1 cellular context compared by ENCODE assay signal in the genomic region with DNA sequence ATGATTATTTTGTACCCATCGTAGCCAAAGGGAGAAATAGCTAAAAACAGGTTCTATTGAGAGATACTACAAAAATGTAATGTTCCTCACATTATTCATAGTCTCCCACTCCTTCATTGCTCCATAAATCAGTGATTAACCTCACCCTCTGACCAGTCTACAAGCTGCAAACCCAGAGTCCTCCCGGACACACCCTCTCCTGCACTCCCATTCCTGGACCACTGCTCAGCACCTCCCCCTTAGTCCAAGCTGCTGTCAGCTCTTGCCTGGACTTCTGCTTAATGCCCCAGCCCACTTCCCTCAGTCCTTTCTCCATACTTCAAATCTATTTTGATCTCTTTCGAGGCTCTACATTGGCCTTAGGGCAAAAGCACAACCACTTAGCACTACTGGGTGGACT.
TF ChIP-seq lines count a peak whose summit lies in the region.

No MANE protein-coding gene starts in this region.

TF ChIP-seq in IMR-90, 13 proteins besides CTCF, POLR2A, EP300 and RAD21:
- TF ChIP-seq FOS (IDR thresholded peaks at IDR 0.05; ENCODE audit: low read depth, low read length) (no peak), NFE2L2 (IDR thresholded peaks at IDR 0.05; ENCODE audit: low read depth, low read length) (no peak), CEBPB (IDR thresholded peaks at IDR 0.05; ENCODE audit: low read depth, low read length) (no peak), MXI1 (IDR thresholded peaks at IDR 0.05; ENCODE audit: borderline replicate concordance, low read depth, low read length) (no peak), MAZ (IDR thresholded peaks at IDR 0.05; ENCODE audit: borderline replicate concordance, low read depth, low read length) (no peak)
- TF ChIP-seq, protein P1, sequence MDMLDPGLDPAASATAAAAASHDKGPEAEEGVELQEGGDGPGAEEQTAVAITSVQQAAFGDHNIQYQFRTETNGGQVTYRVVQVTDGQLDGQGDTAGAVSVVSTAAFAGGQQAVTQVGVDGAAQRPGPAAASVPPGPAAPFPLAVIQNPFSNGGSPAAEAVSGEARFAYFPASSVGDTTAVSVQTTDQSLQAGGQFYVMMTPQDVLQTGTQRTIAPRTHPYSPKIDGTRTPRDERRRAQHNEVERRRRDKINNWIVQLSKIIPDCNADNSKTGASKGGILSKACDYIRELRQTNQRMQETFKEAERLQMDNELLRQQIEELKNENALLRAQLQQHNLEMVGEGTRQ (IDR thresholded peaks at IDR 0.05; ENCODE audit: low read depth, low read length), result no peak
- TF ChIP-seq, protein P2, sequence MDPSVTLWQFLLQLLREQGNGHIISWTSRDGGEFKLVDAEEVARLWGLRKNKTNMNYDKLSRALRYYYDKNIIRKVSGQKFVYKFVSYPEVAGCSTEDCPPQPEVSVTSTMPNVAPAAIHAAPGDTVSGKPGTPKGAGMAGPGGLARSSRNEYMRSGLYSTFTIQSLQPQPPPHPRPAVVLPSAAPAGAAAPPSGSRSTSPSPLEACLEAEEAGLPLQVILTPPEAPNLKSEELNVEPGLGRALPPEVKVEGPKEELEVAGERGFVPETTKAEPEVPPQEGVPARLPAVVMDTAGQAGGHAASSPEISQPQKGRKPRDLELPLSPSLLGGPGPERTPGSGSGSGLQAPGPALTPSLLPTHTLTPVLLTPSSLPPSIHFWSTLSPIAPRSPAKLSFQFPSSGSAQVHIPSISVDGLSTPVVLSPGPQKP (IDR thresholded peaks at IDR 0.05; ENCODE audit: borderline replicate concordance, low read depth, low read length), result no peak
